Comparison of ENCODE assay signal across 12 cellular contexts in genomic region chr19:33397536-33398360, GRCh38. TPM values are rescaled to one million over a fixed set of nuclear protein-coding genes. Genes with fewer than 3 reads are reported as not detected.
DNase-seq lines count a peak whose midpoint lies in the region; ATAC-seq and TF ChIP-seq lines count a peak whose summit lies in the region.
"Had no signal": no experiment of that assay in that cellular context is flagged by ENCODE, and none has a peak within 500 bp of the region (broad histone marks: within the 10 kb centered on the region; RNA-seq: fewer than 3 reads in every experiment).

No MANE protein-coding gene starts in this region.

- no peak for ATAC-seq in HG03025 (IDR thresholded peaks at IDR 0.05; ENCODE audit: low FRiP score, unreplicated experiment)
- no peak for ATAC-seq in HG02610 (IDR thresholded peaks at IDR 0.05; ENCODE audit: unreplicated experiment)
- ATAC-seq: activated T-cell treated with anti-CD3 and anti-CD28 coated beads, Interleukin-2, amount 50 U/mL, for 72 hours; esophagus mucosa had no signal

- H3K4me1 ChIP-seq in BE2C (peaks cover 2% of the 10 kb centered on the region), HUES48 (ENCODE audit: control insufficient read depth, insufficient read depth, low read length) (peaks cover 8% of the 10 kb centered on the region; the same call in 1 of the 2 replicates)

- H3K4me3 Mint-ChIP-seq in endothelial cell (ENCODE audit: unreplicated experiment) (no peak overlapping the region), mesothelial cell of epicardium (no peak overlapping the region)
- H3K4me3 Mint-ChIP-seq: activated T-cell treated with anti-CD3 and anti-CD28 coated beads, Interleukin-2, amount 50 U/mL, for 72 hours had no signal

- H3K36me3 Mint-ChIP-seq in endothelial cell (ENCODE audit: low read depth, unreplicated experiment): peaks cover 3% of the 10 kb centered on the region
- no peaks in the 10 kb centered on the region for H3K36me3 Mint-ChIP-seq in mesothelial cell of epicardium
- H3K36me3 Mint-ChIP-seq: CD4-positive, alpha-beta memory T cell had no signal

- H3K4me3 ChIP-seq in BE2C (ENCODE audit: low read depth, low read length) (no peak overlapping the region), HUES48 (ENCODE audit: low read depth, low read length) (no peak overlapping the region)
- H3K4me3 ChIP-seq: vagina had no signal

- H3K27me3 Mint-ChIP-seq in endothelial cell (ENCODE audit: unreplicated experiment): peaks cover 6% of the 10 kb centered on the region
- no peaks in the 10 kb centered on the region for H3K27me3 Mint-ChIP-seq in mesothelial cell of epicardium (ENCODE audit: low read depth)
- H3K27me3 Mint-ChIP-seq: CD4-positive, alpha-beta memory T cell had no signal

- DNase-seq in BE2C (peak; percentile 59), endothelial cell (ENCODE audit: low spot score) (no peak), mesothelial cell of epicardium (ENCODE audit: low spot score in 2 of 2, unreplicated experiment in 2 of 2) (peak in 1 of 2 experiments; percentile 17), NCI-H748 (lab: John Stamatoyannopoulos, UW; ENCODE audit: unreplicated experiment) (no peak)
- no peak for DNase-seq in activated CD4-positive, alpha-beta T cell treated with anti-CD3 and anti-CD28 coated beads for 1 hour
- DNase-seq: activated T-cell treated with anti-CD3 and anti-CD28 coated beads, Interleukin-2, amount 50 U/mL, for 72 hours; CD4-positive, alpha-beta memory T cell had no signal

- H3K9ac ChIP-seq in HUES48 (ENCODE audit: low read depth, low read length): no peak overlapping the region

- peak; percentile 60 for TF ChIP-seq CTCF in BE2C (IDR thresholded peaks at IDR 0.05; ENCODE audit: low read depth, low read length)
- no peak for TF ChIP-seq CTCF in endothelial cell (IDR thresholded peaks at IDR 0.05; ENCODE audit: unreplicated experiment)
- TF ChIP-seq CTCF in mesothelial cell of epicardium (IDR thresholded peaks at IDR 0.05; ENCODE audit: unreplicated experiment): peak; percentile 49

- H3K36me3 ChIP-seq in BE2C (no peaks in the 10 kb centered on the region), HUES48 (ENCODE audit: control insufficient read depth, insufficient read depth, low read length) (no peaks in the 10 kb centered on the region)
- H3K36me3 ChIP-seq: vagina had no signal

- peak overlapping the region; percentile 42 for H3K27ac ChIP-seq in HUES48 (ENCODE audit: low read depth, low read length)
- H3K27ac ChIP-seq: vagina had no signal

- no peaks in the 10 kb centered on the region for H3K9me3 Mint-ChIP-seq in endothelial cell (ENCODE audit: unreplicated experiment)
- no peaks in the 10 kb centered on the region for H3K9me3 Mint-ChIP-seq in mesothelial cell of epicardium
- H3K9me3 Mint-ChIP-seq: activated T-cell treated with anti-CD3 and anti-CD28 coated beads, Interleukin-2, amount 50 U/mL, for 72 hours; CD4-positive, alpha-beta memory T cell had no signal

- H3K4me1 Mint-ChIP-seq in endothelial cell (ENCODE audit: unreplicated experiment): peaks cover 19% of the 10 kb centered on the region
- H3K4me1 Mint-ChIP-seq in mesothelial cell of epicardium: peaks cover 4% of the 10 kb centered on the region

- no peaks in the 10 kb centered on the region for H3K27me3 ChIP-seq in BE2C
- no peaks in the 10 kb centered on the region for H3K27me3 ChIP-seq in HUES48 (ENCODE audit: control insufficient read depth, insufficient read depth, low read length)
- H3K27me3 ChIP-seq: vagina had no signal

- H3K27ac Mint-ChIP-seq in endothelial cell (ENCODE audit: unreplicated experiment): peak overlapping the region; percentile 64
- no peak overlapping the region for H3K27ac Mint-ChIP-seq in mesothelial cell of epicardium
- H3K27ac Mint-ChIP-seq: activated T-cell treated with anti-CD3 and anti-CD28 coated beads, Interleukin-2, amount 50 U/mL, for 72 hours; CD4-positive, alpha-beta memory T cell had no signal

- H3K9me3 ChIP-seq in BE2C (no peaks in the 10 kb centered on the region), HUES48 (ENCODE audit: control insufficient read depth, insufficient read depth, low read length) (no peaks in the 10 kb centered on the region)
- H3K9me3 ChIP-seq: vagina had no signal

RNA-seq across cellular contexts. Expression of gene CEBPG, which starts 24.2 kb away (rescaled TPM):
- 93.6 TPM for polyA plus RNA-seq in BE2C (2012; ENCODE audit: insufficient read depth, insufficient read length, low read depth)
- total RNA-seq in endothelial cell (ENCODE audit: unreplicated experiment) (20.7 TPM), mesothelial cell of epicardium (19.5 to 20.6 TPM (median 19.8 TPM) in 3 replicates)
